In the genomic region with DNA sequence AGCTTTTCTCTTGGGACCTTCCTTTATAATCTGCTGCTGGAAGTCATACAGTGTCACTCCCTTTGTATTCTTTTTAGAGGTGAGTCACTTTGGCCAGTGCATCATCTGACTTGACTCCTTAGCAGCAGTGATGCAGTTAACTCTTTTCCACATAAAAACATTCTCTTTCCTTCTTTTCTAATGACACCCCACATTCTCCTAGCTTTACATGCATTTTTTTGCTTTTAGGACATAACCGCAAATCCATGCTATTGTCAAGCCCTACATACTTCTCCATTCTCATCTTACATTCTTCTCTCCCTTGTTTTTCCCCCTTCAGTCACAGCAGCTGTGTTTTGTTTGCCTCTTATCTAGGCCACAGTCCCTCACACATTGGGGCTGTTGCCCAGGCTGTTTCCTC, we compare ENCODE assay signal across 15 cellular contexts. TPM values are rescaled to one million over a fixed set of nuclear protein-coding genes. Genes with fewer than 3 reads are reported as not detected.
DNase-seq lines count a peak whose midpoint lies in the region; FAIRE-seq and TF ChIP-seq lines count a peak whose summit lies in the region.
"Had no signal": no experiment of that assay in that cellular context is flagged by ENCODE, and none has a peak within 500 bp of the region (broad histone marks: within the 10 kb centered on the region; RNA-seq: fewer than 3 reads in every experiment).

No MANE protein-coding gene starts in this region.

- H3K27ac Mint-ChIP-seq in astrocyte (ENCODE audit: unreplicated experiment), result no peak overlapping the region
- H3K27ac Mint-ChIP-seq: activated naive CD8-positive, alpha-beta T cell treated with anti-CD3 and anti-CD28 coated beads for 36 hours; memory B cell; stimulated activated naive B cell treated with anti-CD40 and anti-IgM and Interleukin-4, amounts not matched to agents 10 μg/mL and 1 μg/mL and 100 μg/mL, for 72 hours had no signal

- peak overlapping the region; percentile 75 for H3K27ac ChIP-seq in astrocyte (ENCODE audit: low read depth, low read length)

- H3K9ac ChIP-seq in astrocyte (ENCODE audit: low read length), result peak overlapping the region; percentile 22

- no peaks in the 10 kb centered on the region for H3K79me2 ChIP-seq in astrocyte (ENCODE audit: insufficient read depth, low read length)

- H3K4me1 ChIP-seq in astrocyte (ENCODE audit: insufficient read depth, low read length), result peaks cover 18% of the 10 kb centered on the region

- no peak overlapping the region for H2AFZ ChIP-seq in astrocyte (ENCODE audit: low read depth, low read length)

- H3K27me3 ChIP-seq in astrocyte (ENCODE audit: insufficient read depth, low read length), result no peaks in the 10 kb centered on the region

- H3K36me3 Mint-ChIP-seq in astrocyte (ENCODE audit: low read depth, unreplicated experiment), result no peaks in the 10 kb centered on the region
- H3K36me3 Mint-ChIP-seq: activated naive CD8-positive, alpha-beta T cell treated with anti-CD3 and anti-CD28 coated beads for 36 hours had no signal

- H3K9me3 ChIP-seq in astrocyte (ENCODE audit: insufficient read depth, low read depth, low read length), result no peaks in the 10 kb centered on the region

- no peaks in the 10 kb centered on the region for H3K4me1 Mint-ChIP-seq in astrocyte (ENCODE audit: low read depth, unreplicated experiment)
- H3K4me1 Mint-ChIP-seq: activated naive CD8-positive, alpha-beta T cell treated with anti-CD3 and anti-CD28 coated beads for 36 hours; memory B cell; stimulated activated naive B cell treated with anti-CD40 and anti-IgM and Interleukin-4, amounts not matched to agents 10 μg/mL and 1 μg/mL and 100 μg/mL, for 72 hours had no signal

- H3K4me3 ChIP-seq in AG09309 (ENCODE audit: control insufficient read depth, low read depth, low read length), result no peak overlapping the region
- H3K4me3 ChIP-seq in astrocyte (ENCODE audit: insufficient read depth, low read depth, low read length), result no peak overlapping the region

- H3K4me2 ChIP-seq in astrocyte (ENCODE audit: low read length), result peak overlapping the region; percentile 53

- H3K9me3 Mint-ChIP-seq in astrocyte (ENCODE audit: unreplicated experiment), result no peaks in the 10 kb centered on the region
- H3K9me3 Mint-ChIP-seq: activated naive CD8-positive, alpha-beta T cell treated with anti-CD3 and anti-CD28 coated beads for 36 hours had no signal

- FAIRE-seq in astrocyte (lab: Jason Lieb, UNC), result peak; percentile 95
- FAIRE-seq: TTC549 had no signal

- no peaks in the 10 kb centered on the region for H3K36me3 ChIP-seq in astrocyte (ENCODE audit: insufficient read depth, low read length)

- no peak overlapping the region for H3K4me3 Mint-ChIP-seq in astrocyte (ENCODE audit: unreplicated experiment)
- H3K4me3 Mint-ChIP-seq: activated naive CD8-positive, alpha-beta T cell treated with anti-CD3 and anti-CD28 coated beads for 36 hours; memory B cell; stimulated activated naive B cell treated with anti-CD40 and anti-IgM and Interleukin-4, amounts not matched to agents 10 μg/mL and 1 μg/mL and 100 μg/mL, for 72 hours had no signal

- TF ChIP-seq CTCF in AG09309 (IDR thresholded peaks at IDR 0.05; ENCODE audit: control insufficient read depth, insufficient read depth, low read depth, low read length, missing control alignments), result no peak
- TF ChIP-seq CTCF in astrocyte (IDR thresholded peaks at IDR 0.05; ENCODE audit: insufficient read depth, low read depth, low read length), result no peak

- no peaks in the 10 kb centered on the region for H4K20me1 ChIP-seq in astrocyte (ENCODE audit: insufficient read depth, low read length)

- no peaks in the 10 kb centered on the region for H3K27me3 Mint-ChIP-seq in astrocyte (ENCODE audit: low read depth, unreplicated experiment)

- peak; percentile 86 for DNase-seq in AG09309 (ENCODE audit: low read depth)
- peak; percentile 91 for DNase-seq in HT1080 (ENCODE audit: low read depth)
- peak; percentile 99 for DNase-seq in astrocyte (ENCODE audit: low read depth)
- peak; percentile 62 for DNase-seq in hepatic stellate cell (ENCODE audit: low spot score)
- no peak for DNase-seq in cerebellum (ENCODE audit: low spot score)
- no peak for DNase-seq in activated naive CD4-positive, alpha-beta T cell treated with anti-CD3 and anti-CD28 coated beads, Interleukin-2, amount 50 U/mL, for 16 hours
- DNase-seq in cerebellar cortex (ENCODE audit: low spot score), result no peak
- no peak for DNase-seq in NCI-H1694 (lab: John Stamatoyannopoulos, UW)
- DNase-seq: activated naive CD8-positive, alpha-beta T cell treated with anti-CD3 and anti-CD28 coated beads for 36 hours; C1 segment of cervical spinal cord; GF-D8; NCI-H226; stimulated activated naive B cell treated with anti-CD40 and anti-IgM and Interleukin-4, amounts not matched to agents 10 μg/mL and 1 μg/mL and 100 μg/mL, for 72 hours had no signal

RNA-seq across cellular contexts. Expression of a gene that starts 55.1 kb away (rescaled TPM):
- total RNA-seq in HT1080 (2014; rRNA removed; shearing (Covaris generic)), result 56.8 and 60.7 TPM in 2 replicates
- polyA plus RNA-seq in HT1080 (2015; cell fraction: cytosol; rRNA removed), result 61.6 and 75.7 TPM in 2 replicates
- 74.9 and 75.4 TPM in 2 replicates for polyA plus RNA-seq in HT1080 (2015; cell fraction: nucleus; rRNA removed)
- 28.2 and 32.1 TPM in 2 replicates for total RNA-seq in astrocyte
- 19.0 TPM for total RNA-seq in cerebellum

Comparison
In these comparisons a context has a peak if more than half of its experiments do, and no peak if none do; other contexts are left out.
1. DNase-seq: peak in AG09309 (single experiment), HT1080 (single experiment), astrocyte (single experiment) and hepatic stellate cell (single experiment); none in cerebellum (single experiment), activated naive CD4-positive, alpha-beta T cell treated with anti-CD3 and anti-CD28 coated beads, Interleukin-2, amount 50 U/mL, for 16 hours (single experiment), cerebellar cortex (single experiment) and NCI-H1694 (single experiment).